Comparison of ENCODE assay signal across 8 cellular contexts in genomic region chr2:189179607-189179979, GRCh38. TPM values are rescaled to one million over a fixed set of nuclear protein-coding genes. Genes with fewer than 3 reads are reported as not detected.
A peak's percentile ranks its signal among the peaks of the same experiment; 100 is the strongest.
DNase-seq lines count a peak whose midpoint lies in the region; ATAC-seq and TF ChIP-seq lines count a peak whose summit lies in the region.

Gene COL5A2 (minus strand): TSS chr2:189179761. CDS start chr2:189179604, 157 bp downstream.

- peaks cover 30% of the 10 kb centered on the region for H3K4me1 ChIP-seq in HUES64 (ENCODE audit: insufficient read depth, low read length)

- TF ChIP-seq CTCF in kidney epithelial cell (IDR thresholded peaks at IDR 0.05; ENCODE audit: insufficient read depth, low read length, poor library complexity, severe bottlenecking): no peak

- no peaks in the 10 kb centered on the region for H3K36me3 ChIP-seq in HUES64 (ENCODE audit: insufficient read depth, low read length)
- no peaks in the 10 kb centered on the region for H3K36me3 ChIP-seq in kidney epithelial cell (ENCODE audit: control insufficient read depth, insufficient read depth, low read length)

- H3K4me3 ChIP-seq in HUES64 (ENCODE audit: low read length): peak within 1 kb of the TSS; percentile 53
- H3K4me3 ChIP-seq in kidney epithelial cell (ENCODE audit: low read depth, low read length): peak within 1 kb of the TSS; percentile 58

- no peak within 1 kb of the TSS for H3K4me3 Mint-ChIP-seq in activated T-helper 1 cell treated with anti-CD3 and anti-CD28 coated beads, Interleukin-12 subunit alpha, Interleukin-12 subunit beta, Interleukin-2, Interleukin-4 antibody, amounts not matched to agents 30 ng/mL and 10 ng/mL and 1 ng/mL, durations not matched to agents 14 hours and 24 hours and 36 hours

- H3K9ac ChIP-seq in HUES64 (ENCODE audit: low read depth, low read length): peak within 1 kb of the TSS; percentile 53

- H3K9me3 Mint-ChIP-seq in activated T-helper 1 cell treated with anti-CD3 and anti-CD28 coated beads, Interleukin-12 subunit alpha, Interleukin-12 subunit beta, Interleukin-2, Interleukin-4 antibody, amounts not matched to agents 30 ng/mL and 10 ng/mL and 1 ng/mL, durations not matched to agents 14 hours and 24 hours and 36 hours: no peaks in the 10 kb centered on the region

- H3K36me3 Mint-ChIP-seq in activated T-helper 1 cell treated with anti-CD3 and anti-CD28 coated beads, Interleukin-12 subunit alpha, Interleukin-12 subunit beta, Interleukin-2, Interleukin-4 antibody, amounts not matched to agents 30 ng/mL and 10 ng/mL and 1 ng/mL, durations not matched to agents 14 hours and 24 hours and 36 hours (ENCODE audit: low read depth): no peaks in the 10 kb centered on the region

- H3K27me3 ChIP-seq in HUES64 (ENCODE audit: insufficient read depth, low read length) (no peaks in the 10 kb centered on the region), kidney epithelial cell (ENCODE audit: control insufficient read depth, insufficient read depth, low read length) (no peaks in the 10 kb centered on the region)

- H3K27me3 Mint-ChIP-seq in activated T-helper 1 cell treated with anti-CD3 and anti-CD28 coated beads, Interleukin-12 subunit alpha, Interleukin-12 subunit beta, Interleukin-2, Interleukin-4 antibody, amounts not matched to agents 30 ng/mL and 10 ng/mL and 1 ng/mL, durations not matched to agents 14 hours and 24 hours and 36 hours (ENCODE audit: insufficient read depth): peaks cover 3% of the 10 kb centered on the region

- intact Hi-C loops in activated T-helper 1 cell treated with anti-CD3 and anti-CD28 coated beads, Interleukin-12 subunit alpha, Interleukin-12 subunit beta, Interleukin-2, Interleukin-4 antibody, amounts not matched to agents 30 ng/mL and 10 ng/mL and 1 ng/mL, durations not matched to agents 14 hours and 24 hours and 36 hours (cut with micrococcal nuclease): no loop called here

- ATAC-seq in HG03095 (IDR thresholded peaks at IDR 0.05; ENCODE audit: unreplicated experiment): no peak

- DNase-seq in cerebellum (ENCODE audit: low spot score): no peak
- DNase-seq in kidney epithelial cell (ENCODE audit: low read depth): peak; percentile 57
- peak; percentile 92 for DNase-seq in stromal cell of bone marrow (ENCODE audit: low read depth)
- no peak for DNase-seq in activated CD8-positive, alpha-beta memory T cell treated with anti-CD3 and anti-CD28 coated beads, Interleukin-2, amount 50 U/mL, for 4 hours
- no peak for DNase-seq in activated T-helper 1 cell treated with anti-CD3 and anti-CD28 coated beads, Interleukin-12 subunit alpha, Interleukin-12 subunit beta, Interleukin-2, Interleukin-4 antibody, amounts not matched to agents 30 ng/mL and 10 ng/mL and 1 ng/mL, durations not matched to agents 14 hours and 24 hours and 36 hours (ENCODE audit: low spot score)
- DNase-seq in erythroblast (lab: John Stamatoyannopoulos, UW): no peak

- H3K27ac Mint-ChIP-seq in activated T-helper 1 cell treated with anti-CD3 and anti-CD28 coated beads, Interleukin-12 subunit alpha, Interleukin-12 subunit beta, Interleukin-2, Interleukin-4 antibody, amounts not matched to agents 30 ng/mL and 10 ng/mL and 1 ng/mL, durations not matched to agents 14 hours and 24 hours and 36 hours: no peak within 1 kb of the TSS

- no peaks in the 10 kb centered on the region for H3K4me1 Mint-ChIP-seq in activated T-helper 1 cell treated with anti-CD3 and anti-CD28 coated beads, Interleukin-12 subunit alpha, Interleukin-12 subunit beta, Interleukin-2, Interleukin-4 antibody, amounts not matched to agents 30 ng/mL and 10 ng/mL and 1 ng/mL, durations not matched to agents 14 hours and 24 hours and 36 hours (ENCODE audit: low read depth)

- whole genome bisulfite sequencing in HUES64: 24% methylated on average over 5 of the region's 5 CpGs

- no peaks in the 10 kb centered on the region for H3K9me3 ChIP-seq in HUES64 (ENCODE audit: insufficient read depth, low read depth, low read length)

- H3K27ac ChIP-seq in HUES64 (ENCODE audit: low read depth, low read length): peak within 1 kb of the TSS; percentile 43; the same call in 1 of the 2 replicates

- no peak for TF ChIP-seq POLR2A in erythroblast (IDR thresholded peaks at IDR 0.05; ENCODE audit: low read length)

RNA-seq across cellular contexts. Expression of gene COL5A2, which starts in this region (rescaled TPM):
- polyA plus RNA-seq in HUES64 (2013, experiment 1 of 2): 15.3 TPM
- polyA plus RNA-seq in HUES64 (2013, experiment 2 of 2): 22.1 TPM
- total RNA-seq in cerebellum (35.2 TPM), kidney epithelial cell (27.1 TPM in 2 replicates)
- 0.08 and 0.22 TPM in 2 replicates for total RNA-seq in activated T-helper 1 cell treated with anti-CD3 and anti-CD28 coated beads, Interleukin-12 subunit alpha, Interleukin-12 subunit beta, Interleukin-2, Interleukin-4 antibody, amounts not matched to agents 30 ng/mL and 10 ng/mL and 1 ng/mL, durations not matched to agents 14 hours and 24 hours and 36 hours

Comparison
In these comparisons a context has a peak if more than half of its experiments do, and no peak if none do; other contexts are left out.
1. RNA of gene COL5A2 (total RNA-seq): 35.2 TPM in cerebellum (single experiment) and 27.1 TPM in kidney epithelial cell; 0.08 to 0.22 TPM in activated T-helper 1 cell treated with anti-CD3 and anti-CD28 coated beads, Interleukin-12 subunit alpha, Interleukin-12 subunit beta, Interleukin-2, Interleukin-4 antibody, amounts not matched to agents 30 ng/mL and 10 ng/mL and 1 ng/mL, durations not matched to agents 14 hours and 24 hours and 36 hours; every median in the first group is over 10 times any median in the second.
2. DNase-seq: peak in kidney epithelial cell (single experiment) and stromal cell of bone marrow (single experiment); none in cerebellum (single experiment), activated CD8-positive, alpha-beta memory T cell treated with anti-CD3 and anti-CD28 coated beads, Interleukin-2, amount 50 U/mL, for 4 hours (single experiment), activated T-helper 1 cell treated with anti-CD3 and anti-CD28 coated beads, Interleukin-12 subunit alpha, Interleukin-12 subunit beta, Interleukin-2, Interleukin-4 antibody, amounts not matched to agents 30 ng/mL and 10 ng/mL and 1 ng/mL, durations not matched to agents 14 hours and 24 hours and 36 hours (single experiment) and erythroblast (0 of 2).